In the genomic region with DNA sequence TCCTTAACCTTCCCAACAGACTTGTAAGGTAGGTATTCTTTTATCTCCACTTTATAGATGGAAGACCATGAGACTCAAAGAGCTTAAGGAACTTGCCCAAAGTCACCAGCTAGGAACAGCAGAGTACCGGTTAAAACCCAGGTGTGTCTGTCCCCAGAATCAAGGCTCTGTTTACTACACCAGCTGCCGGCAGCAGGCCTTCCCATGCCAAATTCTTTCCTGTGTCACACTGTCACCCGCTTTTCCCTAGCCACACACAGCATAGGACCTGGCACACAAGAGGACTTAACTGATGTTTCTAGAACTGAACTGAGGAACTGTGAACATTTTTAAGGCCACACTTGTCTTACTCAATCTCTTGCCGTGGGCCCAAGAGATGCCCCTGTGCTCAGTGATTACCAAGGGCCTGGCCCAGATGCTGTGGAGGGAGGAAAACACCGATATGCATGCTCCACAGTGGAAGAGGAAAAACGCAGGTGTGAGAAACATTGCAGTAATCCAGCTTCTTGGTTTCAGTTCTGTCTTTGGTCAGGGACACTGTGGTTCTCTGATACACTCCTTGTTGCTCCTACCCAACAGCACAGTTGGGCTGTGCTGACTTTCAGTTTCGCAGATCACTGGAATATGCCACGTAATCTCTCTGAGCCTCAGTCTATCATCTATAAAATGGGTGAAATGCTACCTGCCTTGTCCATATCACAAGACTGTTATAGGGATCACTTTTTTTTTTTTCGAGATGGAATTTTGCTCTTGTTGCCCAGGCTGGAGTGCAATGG, we compare ENCODE assay signal across 9 cellular contexts. TPM values are rescaled to one million over a fixed set of nuclear protein-coding genes. Genes with fewer than 3 reads are reported as not detected.
DNase-seq lines count a peak whose midpoint lies in the region; ATAC-seq and TF ChIP-seq lines count a peak whose summit lies in the region.
"Had no signal": no experiment of that assay in that cellular context is flagged by ENCODE, and none has a peak within 500 bp of the region (broad histone marks: within the 10 kb centered on the region; RNA-seq: fewer than 3 reads in every experiment).

No MANE protein-coding gene starts in this region.

- peaks cover 12% of the 10 kb centered on the region for H3K27me3 Mint-ChIP-seq in activated CD4-positive, alpha-beta T cell treated with anti-CD3 and anti-CD28 coated beads, Interleukin-2, amount 10 ng/mL, durations not matched to agents 24 days and 14 days
- peaks cover 7% of the 10 kb centered on the region for H3K27me3 Mint-ChIP-seq in T-helper 1 cell treated with Interleukin-12 subunit alpha and Interleukin-12 subunit beta and Interleukin-4 antibody, amounts not matched to agents 30 μg/mL and 1 μg/mL, for 36 hours (ENCODE audit: low read depth)

- H3K36me3 ChIP-seq in spleen, result no peaks in the 10 kb centered on the region
- H3K36me3 ChIP-seq in testis (ENCODE audit: low read depth, missing control alignments), result no peaks in the 10 kb centered on the region
- H3K36me3 ChIP-seq: SJSA1 had no signal

- H3K9me3 Mint-ChIP-seq in activated CD4-positive, alpha-beta T cell treated with anti-CD3 and anti-CD28 coated beads, Interleukin-2, amount 10 ng/mL, durations not matched to agents 24 days and 14 days, result no peaks in the 10 kb centered on the region
- no peaks in the 10 kb centered on the region for H3K9me3 Mint-ChIP-seq in T-helper 1 cell treated with Interleukin-12 subunit alpha and Interleukin-12 subunit beta and Interleukin-4 antibody, amounts not matched to agents 30 μg/mL and 1 μg/mL, for 36 hours

- peak overlapping the region; percentile 48 for H3K27ac Mint-ChIP-seq in activated CD4-positive, alpha-beta T cell treated with anti-CD3 and anti-CD28 coated beads, Interleukin-2, amount 10 ng/mL, durations not matched to agents 24 days and 14 days
- H3K27ac Mint-ChIP-seq in T-helper 1 cell treated with Interleukin-12 subunit alpha and Interleukin-12 subunit beta and Interleukin-4 antibody, amounts not matched to agents 30 μg/mL and 1 μg/mL, for 36 hours, result peak overlapping the region; percentile 67

- intact Hi-C loops in activated CD4-positive, alpha-beta T cell treated with anti-CD3 and anti-CD28 coated beads, Interleukin-2, amount 10 ng/mL, durations not matched to agents 24 days and 14 days (cut with micrococcal nuclease), result no loop called here
- intact Hi-C loops in spleen (cut with DNase I; ENCODE audit: low total_unique reads) (no loop called here), testis (cut with DNase I; ENCODE audit: low total_unique reads) (no loop called here)

- H3K9me3 ChIP-seq in spleen, result no peaks in the 10 kb centered on the region
- no peaks in the 10 kb centered on the region for H3K9me3 ChIP-seq in testis
- H3K9me3 ChIP-seq: SJSA1 had no signal

- ATAC-seq in HG02884 (IDR thresholded peaks at IDR 0.05; ENCODE audit: unreplicated experiment), result peak; percentile 90

- H3K4me3 Mint-ChIP-seq in activated CD4-positive, alpha-beta T cell treated with anti-CD3 and anti-CD28 coated beads, Interleukin-2, amount 10 ng/mL, durations not matched to agents 24 days and 14 days, result peak overlapping the region; percentile 43
- H3K4me3 Mint-ChIP-seq in T-helper 1 cell treated with Interleukin-12 subunit alpha and Interleukin-12 subunit beta and Interleukin-4 antibody, amounts not matched to agents 30 μg/mL and 1 μg/mL, for 36 hours, result no peak overlapping the region

- H3K36me3 Mint-ChIP-seq in activated CD4-positive, alpha-beta T cell treated with anti-CD3 and anti-CD28 coated beads, Interleukin-2, amount 10 ng/mL, durations not matched to agents 24 days and 14 days (ENCODE audit: low read depth), result no peaks in the 10 kb centered on the region
- no peaks in the 10 kb centered on the region for H3K36me3 Mint-ChIP-seq in T-helper 1 cell treated with Interleukin-12 subunit alpha and Interleukin-12 subunit beta and Interleukin-4 antibody, amounts not matched to agents 30 μg/mL and 1 μg/mL, for 36 hours (ENCODE audit: low read depth)

- DNase-seq in activated CD4-positive, alpha-beta T cell treated with anti-CD3 and anti-CD28 coated beads, Interleukin-2, amount 10 ng/mL, durations not matched to agents 24 days and 14 days, result peak; percentile 82
- DNase-seq in activated CD4-positive, alpha-beta T cell treated with anti-CD3 and anti-CD28 coated beads, Interleukin-2, amount 50 U/mL, for 4 hours, result no peak
- DNase-seq in spleen (no peak), testis (no peak), DMS114 treated with DMSO at 0.1 percent for 48 hours (lab: John Stamatoyannopoulos, UW; ENCODE audit: unreplicated experiment) (no peak), ACHN (no peak)

- in situ Hi-C loops in ACHN (cut with HindIII; ENCODE audit: low pct_ligation_motif_present, low pct_unique_long_range_greater_than_20kb, low sequenced_read_pairs), result no loop called here

- H3K27ac ChIP-seq in spleen, result peak overlapping the region in 7 of 8 donors; percentile 41 to 88 (median 76)
- no peak overlapping the region for H3K27ac ChIP-seq in testis
- H3K27ac ChIP-seq: SJSA1 had no signal

- H3K4me1 ChIP-seq in spleen, result peaks cover 3 to 30% (median 13%) of the 10 kb centered on the region in 6 donors
- H3K4me1 ChIP-seq in testis, result no peaks in the 10 kb centered on the region
- H3K4me1 ChIP-seq: SJSA1 had no signal

- H3K27me3 ChIP-seq in spleen (replicated peaks in 1 of 7) (no peaks in the 10 kb centered on the region), testis (no peaks in the 10 kb centered on the region)
- H3K27me3 ChIP-seq: SJSA1 had no signal

- WGBS in spleen, 5 donors, result 60 to 69% (median 66%) methylated on average over 8 to 9 of the region's 9 CpGs
- WGBS in testis, 2 donors, result 87 to 91% methylated on average over 9 of the region's 9 CpGs

- TF ChIP-seq POLR2A in spleen (IDR thresholded peaks at IDR 0.05) (no peak), testis (IDR thresholded peaks at IDR 0.05) (no peak)

- TF ChIP-seq CTCF in spleen (IDR thresholded peaks at IDR 0.05 in 8 of 11, conservative IDR thresholded peaks at IDR 0.05 in 3 of 11) (no peak), testis (IDR thresholded peaks at IDR 0.05) (no peak)

- peaks cover 17% of the 10 kb centered on the region for H3K4me1 Mint-ChIP-seq in activated CD4-positive, alpha-beta T cell treated with anti-CD3 and anti-CD28 coated beads, Interleukin-2, amount 10 ng/mL, durations not matched to agents 24 days and 14 days
- peaks cover 20% of the 10 kb centered on the region for H3K4me1 Mint-ChIP-seq in T-helper 1 cell treated with Interleukin-12 subunit alpha and Interleukin-12 subunit beta and Interleukin-4 antibody, amounts not matched to agents 30 μg/mL and 1 μg/mL, for 36 hours (ENCODE audit: low read depth)

- H3K4me3 ChIP-seq in spleen (peak overlapping the region in 1 of 8 donors; percentile 21), testis (no peak overlapping the region)
- H3K4me3 ChIP-seq: SJSA1 had no signal

RNA-seq across cellular contexts. Expression of gene LY9, which starts 13.9 kb away (rescaled TPM):
- total RNA-seq in activated CD4-positive, alpha-beta T cell treated with anti-CD3 and anti-CD28 coated beads, Interleukin-2, amount 10 ng/mL, durations not matched to agents 24 days and 14 days, result 0.30 and 0.85 TPM in 2 replicates
- total RNA-seq in spleen, result 100 to 1,000 TPM in 1 of 7 donors, 10 to 100 TPM in 6; 32.3 to 151 (median 37.2) TPM
- polyA plus RNA-seq in spleen, result 10 to 100 TPM; 30.7 to 40.1 (median 38.4) TPM
- total RNA-seq in testis, result under 1 TPM in 1 of 2 donors, not detected in 1; 0.68 TPM
- polyA plus RNA-seq in testis (ENCODE audit: insufficient read depth, low read depth, low replicate concordance), result 0.71 TPM
- total RNA-seq: SJSA1 had no signal

RNA-seq across cellular contexts. Expression of gene SLAMF7, which starts 43.1 kb away (rescaled TPM):
- total RNA-seq in activated CD4-positive, alpha-beta T cell treated with anti-CD3 and anti-CD28 coated beads, Interleukin-2, amount 10 ng/mL, durations not matched to agents 24 days and 14 days, result 18.4 and 20.7 TPM in 2 replicates
- 100 to 1,000 TPM in 1 of 7 donors, 10 to 100 TPM in 6; 28.9 to 134 (median 63.5) TPM for total RNA-seq in spleen
- polyA plus RNA-seq in spleen, result 10 to 100 TPM; 12.5 to 21.4 (median 13.3) TPM
- under 1 TPM in 1 of 2 donors, not detected in 1; 0.68 TPM for total RNA-seq in testis
- polyA plus RNA-seq in testis (ENCODE audit: insufficient read depth, low read depth, low replicate concordance), result 5.1 TPM
- total RNA-seq: SJSA1 had no signal

Comparison
In these comparisons a context has a peak if more than half of its experiments do, and no peak if none do; other contexts are left out.
1. H3K27ac ChIP-seq: peak in spleen (7 of 8); none in testis (0 of 2).
2. RNA of gene LY9, which starts 13.9 kb away (total RNA-seq): 32.3 to 151 TPM in spleen; 0.68 TPM in testis and 0.30 to 0.85 TPM in activated CD4-positive, alpha-beta T cell treated with anti-CD3 and anti-CD28 coated beads, Interleukin-2, amount 10 ng/mL, durations not matched to agents 24 days and 14 days; every median in the first group is over 10 times any median in the second.
3. RNA of gene SLAMF7, which starts 43.1 kb away (total RNA-seq): 28.9 to 134 TPM in spleen and 18.4 to 20.7 TPM in activated CD4-positive, alpha-beta T cell treated with anti-CD3 and anti-CD28 coated beads, Interleukin-2, amount 10 ng/mL, durations not matched to agents 24 days and 14 days; 0.68 TPM in testis; every median in the first group is over 10 times any median in the second.